Comparison of ENCODE assay signal across 14 cellular contexts in the genomic region with DNA sequence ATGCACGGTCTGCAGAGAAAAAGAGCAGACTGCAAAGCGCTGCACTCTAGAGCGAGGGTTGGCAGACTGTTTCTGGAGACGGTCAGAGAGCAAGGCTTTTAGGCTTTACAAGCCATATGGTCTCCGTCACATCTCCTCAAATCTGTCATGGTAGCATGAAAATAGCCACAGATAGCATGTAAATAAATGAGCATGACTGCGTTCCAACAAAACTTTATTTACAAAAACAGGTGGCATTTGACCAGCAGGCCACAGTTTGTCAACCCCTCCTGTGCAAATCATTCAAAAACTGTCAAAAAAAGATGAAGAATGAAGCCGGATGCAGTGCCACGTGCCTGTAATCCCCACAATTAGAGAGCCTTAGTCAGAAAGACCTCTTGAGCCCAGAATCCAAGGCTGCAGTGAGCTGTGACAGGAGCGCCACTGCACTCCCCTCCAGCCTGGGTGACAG. TPM values are rescaled to one million over a fixed set of nuclear protein-coding genes. Genes with fewer than 3 reads are reported as not detected.
A peak's percentile ranks its signal among the peaks of the same experiment; 100 is the strongest.
DNase-seq lines count a peak whose midpoint lies in the region; ATAC-seq and TF ChIP-seq lines count a peak whose summit lies in the region.
"Had no signal": no experiment of that assay in that cellular context is flagged by ENCODE, and none has a peak within 500 bp of the region (broad histone marks: within the 10 kb centered on the region; RNA-seq: fewer than 3 reads in every experiment).

No MANE protein-coding gene starts in this region.

- H2AFZ ChIP-seq in smooth muscle cell (ENCODE audit: low read depth), result no peak overlapping the region

- no peak overlapping the region for H3K9ac ChIP-seq in smooth muscle cell (ENCODE audit: low read depth)

- H3K4me2 ChIP-seq in smooth muscle cell, result peak overlapping the region; percentile 69

- TF ChIP-seq CTCF in smooth muscle cell (IDR thresholded peaks at IDR 0.05; ENCODE audit: borderline replicate concordance, insufficient read depth, poor library complexity, severe bottlenecking), result no peak
- no peak for TF ChIP-seq CTCF in omental fat pad (IDR thresholded peaks at IDR 0.05)

- H3K36me3 Mint-ChIP-seq in stimulated activated naive B cell treated with anti-CD40 and anti-IgM and Interleukin-4, amounts not matched to agents 10 μg/mL and 1 μg/mL and 100 μg/mL, for 72 hours, result peaks cover 23 to 45% of the 10 kb centered on the region in 2 donors

- H3K4me1 ChIP-seq in smooth muscle cell (ENCODE audit: low read depth), result peaks cover 10% of the 10 kb centered on the region
- H3K4me1 ChIP-seq: pancreas had no signal

- H3K4me3 Mint-ChIP-seq in stimulated activated naive B cell treated with anti-CD40 and anti-IgM and Interleukin-4, amounts not matched to agents 10 μg/mL and 1 μg/mL and 100 μg/mL, for 72 hours, result no peak overlapping the region
- H3K4me3 Mint-ChIP-seq: stimulated activated naive CD8-positive, alpha-beta T cell treated with anti-CD3 and anti-CD28 coated beads, Interleukin-15, Interleukin-2, amounts not matched to agents 100 ng/mL and 50 ng/mL, for 24 hours had no signal

- H3K9me3 ChIP-seq in smooth muscle cell (replicated peaks; ENCODE audit: low read depth), result no peaks in the 10 kb centered on the region
- H3K9me3 ChIP-seq: pancreas had no signal

- H3K27ac ChIP-seq in cingulate gyrus (ENCODE audit: low read depth, low read length) (peak overlapping the region; percentile 39), smooth muscle cell (ENCODE audit: low read depth) (peak overlapping the region; percentile 81)
- H3K27ac ChIP-seq: pancreas had no signal

- H3K27ac Mint-ChIP-seq in stimulated activated naive B cell treated with anti-CD40 and anti-IgM and Interleukin-4, amounts not matched to agents 10 μg/mL and 1 μg/mL and 100 μg/mL, for 72 hours, result no peak overlapping the region
- H3K27ac Mint-ChIP-seq: stimulated activated naive CD8-positive, alpha-beta T cell treated with anti-CD3 and anti-CD28 coated beads, Interleukin-15, Interleukin-2, amounts not matched to agents 100 ng/mL and 50 ng/mL, for 24 hours had no signal

- no peaks in the 10 kb centered on the region for H3K9me3 Mint-ChIP-seq in stimulated activated naive B cell treated with anti-CD40 and anti-IgM and Interleukin-4, amounts not matched to agents 10 μg/mL and 1 μg/mL and 100 μg/mL, for 72 hours
- H3K9me3 Mint-ChIP-seq: stimulated activated naive CD8-positive, alpha-beta T cell treated with anti-CD3 and anti-CD28 coated beads, Interleukin-15, Interleukin-2, amounts not matched to agents 100 ng/mL and 50 ng/mL, for 24 hours had no signal

- DNase-seq in G401 (ENCODE audit: low spot score), result peak; percentile 90
- peak; percentile 16 for DNase-seq in NCI-H2227 treated with DMSO at 0.1 percent for 48 hours (lab: John Stamatoyannopoulos, UW)
- no peak for DNase-seq in smooth muscle cell (lab: John Stamatoyannopoulos, UW; ENCODE audit: unreplicated experiment)
- DNase-seq in omental fat pad (ENCODE audit: low spot score), result no peak
- DNase-seq in stimulated activated naive CD4-positive, alpha-beta T cell treated with Interleukin-2 at 50 U/mL for 16 hours (lab: John Stamatoyannopoulos, UW), result no peak
- no peak for DNase-seq in stimulated activated naive B cell treated with anti-CD40 and anti-IgM and Interleukin-4, amounts not matched to agents 10 μg/mL and 1 μg/mL and 100 μg/mL, for 72 hours
- DNase-seq: activated CD8-positive, alpha-beta memory T cell treated with anti-CD3 and anti-CD28 coated beads, Interleukin-2, amount 50 U/mL, for 48 hours; effector CD8-positive, alpha-beta T cell; NCI-H2029; pancreas; stimulated activated CD4-positive, alpha-beta T cell treated with anti-CD3 and anti-CD28 coated beads, Interleukin-1b, Interleukin-23, amount 100 ng/mL, for 48 hours had no signal

- H3K36me3 ChIP-seq in smooth muscle cell (ENCODE audit: low read depth), result no peaks in the 10 kb centered on the region
- H3K36me3 ChIP-seq: pancreas had no signal

- 21% methylated on average over 9 of the region's 9 CpGs for WGBS in smooth muscle cell (ENCODE audit: low lambda C conversion rate)

- peaks cover 53 to 88% of the 10 kb centered on the region in 2 donors for H3K4me1 Mint-ChIP-seq in stimulated activated naive B cell treated with anti-CD40 and anti-IgM and Interleukin-4, amounts not matched to agents 10 μg/mL and 1 μg/mL and 100 μg/mL, for 72 hours

- no peak overlapping the region for H3K4me3 ChIP-seq in smooth muscle cell
- H3K4me3 ChIP-seq: pancreas had no signal

- H3K27me3 Mint-ChIP-seq in stimulated activated naive B cell treated with anti-CD40 and anti-IgM and Interleukin-4, amounts not matched to agents 10 μg/mL and 1 μg/mL and 100 μg/mL, for 72 hours, result no peaks in the 10 kb centered on the region
- H3K27me3 Mint-ChIP-seq: stimulated activated naive CD8-positive, alpha-beta T cell treated with anti-CD3 and anti-CD28 coated beads, Interleukin-15, Interleukin-2, amounts not matched to agents 100 ng/mL and 50 ng/mL, for 24 hours had no signal

- ATAC-seq in omental fat pad (ENCODE audit: low FRiP score), result no peak
- no peak for ATAC-seq in stimulated activated naive B cell treated with anti-CD40 and anti-IgM and Interleukin-4, amounts not matched to agents 10 μg/mL and 1 μg/mL and 100 μg/mL, for 72 hours (replicated peaks)
- ATAC-seq in GM19395 (IDR thresholded peaks at IDR 0.05; ENCODE audit: unreplicated experiment), result no peak

- H4K20me1 ChIP-seq in smooth muscle cell (ENCODE audit: low read depth), result peaks cover 20% of the 10 kb centered on the region

- in situ Hi-C loops in G401 (cut with HindIII; ENCODE audit: low sequenced_read_pairs), result no loop called here

- H3F3A ChIP-seq in smooth muscle cell (ENCODE audit: low read depth), result peaks cover 13% of the 10 kb centered on the region

- no peaks in the 10 kb centered on the region for H3K27me3 ChIP-seq in smooth muscle cell (ENCODE audit: low read depth)
- H3K27me3 ChIP-seq: pancreas had no signal

- H3K79me2 ChIP-seq in smooth muscle cell (ENCODE audit: low read depth), result no peaks in the 10 kb centered on the region

RNA-seq across cellular contexts. Expression of a gene that starts 18.9 kb away (rescaled TPM):
- total RNA-seq in G401 (2014; rRNA removed; shearing (Covaris generic)), result 0.55 and 2.4 TPM in 2 replicates
- 4.0 and 4.2 TPM in 2 replicates for total RNA-seq in smooth muscle cell
- polyA plus RNA-seq in smooth muscle cell, result 2.7 and 4.1 TPM in 2 replicates
- 100 to 1,000 TPM in 1 of 4 donors, 10 to 100 TPM in 3; 46.9 to 109 (median 88.6) TPM for total RNA-seq in omental fat pad

RNA-seq across cellular contexts. Expression of a gene that starts 37.3 kb away (rescaled TPM):
- total RNA-seq in G401 (2014; rRNA removed; shearing (Covaris generic)), result 104 and 105 TPM in 2 replicates
- total RNA-seq in smooth muscle cell (42.4 and 53.5 TPM in 2 replicates), omental fat pad (10 to 100 TPM; 25.5 to 36.8 (median 27.2) TPM)
- polyA plus RNA-seq in smooth muscle cell, result 79.8 and 84.3 TPM in 2 replicates

Comparison
In these comparisons a context has a peak if more than half of its experiments do, and no peak if none do; other contexts are left out.
1. DNase-seq: peak in G401 (single experiment) and NCI-H2227 treated with DMSO at 0.1 percent for 48 hours (single experiment); none in smooth muscle cell (single experiment), omental fat pad (single experiment), stimulated activated naive CD4-positive, alpha-beta T cell treated with Interleukin-2 at 50 U/mL for 16 hours (single experiment) and stimulated activated naive B cell treated with anti-CD40 and anti-IgM and Interleukin-4, amounts not matched to agents 10 μg/mL and 1 μg/mL and 100 μg/mL, for 72 hours (single experiment).